Comparison of ENCODE assay signal across 10 cellular contexts in the genomic region with DNA sequence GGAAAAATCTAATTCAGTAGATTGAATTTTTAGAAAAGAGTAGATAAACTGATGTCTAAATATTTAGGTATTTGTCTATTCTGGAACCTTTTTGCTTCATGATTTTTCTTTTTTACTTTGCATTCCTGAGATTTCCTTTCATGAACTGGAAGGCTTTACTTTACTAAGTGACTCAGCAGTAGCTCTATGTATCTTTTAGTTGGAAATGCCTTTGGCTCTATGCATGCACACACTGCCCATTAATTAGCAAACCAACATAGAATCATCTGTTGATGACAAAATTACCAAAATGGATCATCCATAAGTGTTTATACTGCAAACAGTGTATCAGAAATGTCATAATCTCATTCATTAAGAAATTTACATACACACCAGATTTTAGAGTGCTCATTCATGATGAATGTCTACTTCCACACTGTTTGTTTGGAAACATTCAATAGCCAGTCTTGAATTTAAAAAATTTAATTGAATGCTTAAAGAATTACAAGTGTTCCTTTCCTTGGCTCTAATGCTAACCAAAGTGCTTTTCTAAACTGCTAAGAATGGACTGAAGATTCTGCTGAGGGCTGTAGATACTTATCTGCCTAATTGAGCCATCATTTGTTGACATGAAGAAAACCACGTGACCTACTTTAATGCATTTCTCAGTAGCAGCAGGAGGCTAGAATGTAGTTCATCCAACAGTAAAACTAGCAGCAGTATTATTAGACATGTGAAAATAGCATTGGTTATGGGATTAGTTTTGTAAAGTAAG.
DNase-seq lines count a peak whose midpoint lies in the region; ATAC-seq, FAIRE-seq and TF ChIP-seq lines count a peak whose summit lies in the region.
"Had no signal": no experiment of that assay in that cellular context is flagged by ENCODE, and none has a peak within 500 bp of the region (broad histone marks: within the 10 kb centered on the region; RNA-seq: fewer than 3 reads in every experiment).

No MANE protein-coding gene starts in this region.

- H3K27ac Mint-ChIP-seq in CD4-positive, alpha-beta memory T cell, result no peak overlapping the region
- H3K27ac Mint-ChIP-seq in stimulated activated naive B cell treated with anti-CD40 and anti-IgM and Interleukin-4, amounts not matched to agents 10 μg/mL and 1 μg/mL and 100 μg/mL, for 72 hours, result no peak overlapping the region

- peaks cover 0 to 12% (median 11%) of the 10 kb centered on the region in 4 donors for H3K4me1 Mint-ChIP-seq in CD4-positive, alpha-beta memory T cell
- peaks cover 4 to 6% of the 10 kb centered on the region in 2 donors for H3K4me1 Mint-ChIP-seq in stimulated activated naive B cell treated with anti-CD40 and anti-IgM and Interleukin-4, amounts not matched to agents 10 μg/mL and 1 μg/mL and 100 μg/mL, for 72 hours

- ATAC-seq in HG03025 (IDR thresholded peaks at IDR 0.05; ENCODE audit: low FRiP score, unreplicated experiment) (no peak), GM21423 (IDR thresholded peaks at IDR 0.05; ENCODE audit: unreplicated experiment) (no peak)
- no peak for ATAC-seq in stimulated activated naive B cell treated with anti-CD40 and anti-IgM and Interleukin-4, amounts not matched to agents 10 μg/mL and 1 μg/mL and 100 μg/mL, for 72 hours (replicated peaks)

- H3K27me3 ChIP-seq in CD4-positive, alpha-beta memory T cell (ENCODE audit: insufficient read depth, low read length), result no peaks in the 10 kb centered on the region

- no peaks in the 10 kb centered on the region for H3K27me3 Mint-ChIP-seq in CD4-positive, alpha-beta memory T cell
- H3K27me3 Mint-ChIP-seq in stimulated activated naive B cell treated with anti-CD40 and anti-IgM and Interleukin-4, amounts not matched to agents 10 μg/mL and 1 μg/mL and 100 μg/mL, for 72 hours, result no peaks in the 10 kb centered on the region

- FAIRE-seq in D721Med (lab: Jason Lieb, UNC), result peak; percentile 61

- TF ChIP-seq EP300 in Ishikawa (IDR thresholded peaks at IDR 0.05; ENCODE audit: borderline replicate concordance), result no peak

- CTCF ChIA-PET in CD4-positive, alpha-beta memory T cell (lab: Charles Lee; ENCODE audit: partially characterized antibody), result no interaction called here

- TF ChIP-seq CTCF in D721Med (IDR thresholded peaks at IDR 0.05; ENCODE audit: insufficient read depth, missing control alignments), result no peak

- no peak overlapping the region for H3K4me3 ChIP-seq in mesodermal cell (ENCODE audit: extremely low read depth, insufficient read depth, low read length, poor library complexity, severe bottlenecking)
- H3K4me3 ChIP-seq in CD4-positive, alpha-beta memory T cell (ENCODE audit: low read length in 2 of 2), result no peak overlapping the region

- intact Hi-C loops in CD4-positive, alpha-beta memory T cell (cut with micrococcal nuclease), result no loop called here

- H3K9me3 Mint-ChIP-seq in CD4-positive, alpha-beta memory T cell, result peaks cover 0 to 2% (median 0%) of the 10 kb centered on the region in 8 donors
- H3K9me3 Mint-ChIP-seq in stimulated activated naive B cell treated with anti-CD40 and anti-IgM and Interleukin-4, amounts not matched to agents 10 μg/mL and 1 μg/mL and 100 μg/mL, for 72 hours, result no peaks in the 10 kb centered on the region

- TF ChIP-seq RAD21 in Ishikawa (IDR thresholded peaks at IDR 0.05; ENCODE audit: low read depth), result no peak

- H3K36me3 ChIP-seq in mesodermal cell (ENCODE audit: control insufficient read depth, insufficient read depth, low read length), result peaks cover 4% of the 10 kb centered on the region
- no peaks in the 10 kb centered on the region for H3K36me3 ChIP-seq in CD4-positive, alpha-beta memory T cell (ENCODE audit: insufficient read depth, low read length)

- H3K9me3 ChIP-seq in mesodermal cell (ENCODE audit: control insufficient read depth, low read length), result no peaks in the 10 kb centered on the region
- H3K9me3 ChIP-seq in CD4-positive, alpha-beta memory T cell (ENCODE audit: control insufficient read depth in 1 of 2, low read length in 2 of 2), result no peaks in the 10 kb centered on the region

- H3K4me1 ChIP-seq in mesodermal cell (ENCODE audit: control insufficient read depth, insufficient read depth, low read length, poor library complexity, severe bottlenecking), result peaks cover 18% of the 10 kb centered on the region
- H3K4me1 ChIP-seq in CD4-positive, alpha-beta memory T cell (ENCODE audit: insufficient read depth, low read length), result no peaks in the 10 kb centered on the region

- WGBS in mesodermal cell (ENCODE audit: insufficient coverage in 2 of 2), 2 experiments, result 50% methylated on average over 1 of the region's 1 CpG; no CpG with 5 or more reads in 1 of the 2 experiments

- no peak for DNase-seq in D721Med (ENCODE audit: insufficient read length, low spot score)
- peak; percentile 65 for DNase-seq in amniotic epithelial cell (ENCODE audit: low read depth)
- no peak for DNase-seq in CD4-positive, alpha-beta memory T cell
- DNase-seq in stimulated activated naive B cell treated with anti-CD40 and anti-IgM and Interleukin-4, amounts not matched to agents 10 μg/mL and 1 μg/mL and 100 μg/mL, for 72 hours, result no peak
- DNase-seq: stimulated activated naive CD4-positive, alpha-beta T cell treated with Interleukin-2 at 50 U/mL for 16 hours; SW 1271 had no signal

- H3K27ac ChIP-seq in mesodermal cell (ENCODE audit: low read depth, low read length, severe bottlenecking), result peak overlapping the region; percentile 88
- H3K27ac ChIP-seq in CD4-positive, alpha-beta memory T cell (ENCODE audit: low read depth, low read length), result no peak overlapping the region

- POLR2A ChIA-PET in CD4-positive, alpha-beta memory T cell (lab: Charles Lee; ENCODE audit: partially characterized antibody), result no interaction called here

- H3K36me3 Mint-ChIP-seq in CD4-positive, alpha-beta memory T cell, result peaks cover 4 to 46% of the 10 kb centered on the region in 2 donors
- peaks cover 33 to 59% of the 10 kb centered on the region in 2 donors for H3K36me3 Mint-ChIP-seq in stimulated activated naive B cell treated with anti-CD40 and anti-IgM and Interleukin-4, amounts not matched to agents 10 μg/mL and 1 μg/mL and 100 μg/mL, for 72 hours

- no peak overlapping the region for H3K4me3 Mint-ChIP-seq in CD4-positive, alpha-beta memory T cell
- H3K4me3 Mint-ChIP-seq in stimulated activated naive B cell treated with anti-CD40 and anti-IgM and Interleukin-4, amounts not matched to agents 10 μg/mL and 1 μg/mL and 100 μg/mL, for 72 hours, result no peak overlapping the region

TF ChIP-seq in Ishikawa, 13 proteins besides CTCF, POLR2A, EP300 and RAD21:
- no peak for TF ChIP-seq EGR1 (IDR thresholded peaks at IDR 0.05)
- TF ChIP-seq, protein P1, sequence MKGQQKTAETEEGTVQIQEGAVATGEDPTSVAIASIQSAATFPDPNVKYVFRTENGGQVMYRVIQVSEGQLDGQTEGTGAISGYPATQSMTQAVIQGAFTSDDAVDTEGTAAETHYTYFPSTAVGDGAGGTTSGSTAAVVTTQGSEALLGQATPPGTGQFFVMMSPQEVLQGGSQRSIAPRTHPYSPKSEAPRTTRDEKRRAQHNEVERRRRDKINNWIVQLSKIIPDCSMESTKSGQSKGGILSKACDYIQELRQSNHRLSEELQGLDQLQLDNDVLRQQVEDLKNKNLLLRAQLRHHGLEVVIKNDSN (IDR thresholded peaks at IDR 0.05), result 0 out of 2 replicates have a peak, but pooled peaks have one; percentile 34
